In genomic region chr2:20488136-20488705, GRCh38 we compare ENCODE assay signal across 18 cellular contexts. TPM values are rescaled to one million over a fixed set of nuclear protein-coding genes. Genes with fewer than 3 reads are reported as not detected.
DNase-seq lines count a peak whose midpoint lies in the region; TF ChIP-seq lines count a peak whose summit lies in the region.
"Had no signal": no experiment of that assay in that cellular context is flagged by ENCODE, and none has a peak within 500 bp of the region (broad histone marks: within the 10 kb centered on the region; RNA-seq: fewer than 3 reads in every experiment).

No MANE protein-coding gene starts in this region.

- TF ChIP-seq CTCF in tibial artery (IDR thresholded peaks at IDR 0.05): no peak
- no peak for TF ChIP-seq CTCF in osteocyte (IDR thresholded peaks at IDR 0.05)
- no peak for TF ChIP-seq CTCF in osteoblast (IDR thresholded peaks at IDR 0.05; ENCODE audit: extremely low read depth, low read depth, low read length)

- no peaks in the 10 kb centered on the region for H3K27me3 Mint-ChIP-seq in osteocyte (ENCODE audit: unreplicated experiment)
- H3K27me3 Mint-ChIP-seq: IgD-negative memory B cell; stimulated activated naive CD8-positive, alpha-beta T cell treated with anti-CD3 and anti-CD28 coated beads, Interleukin-15, Interleukin-2, amounts not matched to agents 100 ng/mL and 50 ng/mL, for 24 hours had no signal

- H3K9me3 ChIP-seq in Karpas-422 (ENCODE audit: low read length) (no peaks in the 10 kb centered on the region), muscle layer of colon (ENCODE audit: low read length) (no peaks in the 10 kb centered on the region), tibial artery (no peaks in the 10 kb centered on the region), osteoblast (ENCODE audit: low read depth, low read length) (no peaks in the 10 kb centered on the region)
- H3K9me3 ChIP-seq: Caco-2, gastroesophageal sphincter had no signal

- H3K27me3 ChIP-seq in Karpas-422 (ENCODE audit: low read length) (no peaks in the 10 kb centered on the region), muscle layer of colon (ENCODE audit: control insufficient read depth in 1 of 2, insufficient read depth in 2 of 2, low read length in 2 of 2) (no peaks in the 10 kb centered on the region), tibial artery (no peaks in the 10 kb centered on the region), osteoblast (ENCODE audit: insufficient read depth, low read length) (peaks cover 3% of the 10 kb centered on the region)
- H3K27me3 ChIP-seq: gastroesophageal sphincter had no signal

- no peaks in the 10 kb centered on the region for H3K9me2 ChIP-seq in Karpas-422 (replicated peaks; ENCODE audit: insufficient read depth, low read length)

- H3K4me1 ChIP-seq in Karpas-422 (ENCODE audit: low read length): peaks cover 24% of the 10 kb centered on the region
- peaks cover 33% of the 10 kb centered on the region for H3K4me1 ChIP-seq in muscle layer of colon (ENCODE audit: insufficient read depth, low read length)
- H3K4me1 ChIP-seq in tibial artery: peaks cover 0 to 27% (median 10%) of the 10 kb centered on the region in 4 donors
- no peaks in the 10 kb centered on the region for H3K4me1 ChIP-seq in osteoblast (ENCODE audit: insufficient read depth, low read length)
- H3K4me1 ChIP-seq: Caco-2 had no signal

- no peaks in the 10 kb centered on the region for H3K79me2 ChIP-seq in Karpas-422 (ENCODE audit: low read length)
- no peaks in the 10 kb centered on the region for H3K79me2 ChIP-seq in osteoblast (ENCODE audit: insufficient read depth, low read length)

- H3K4me1 Mint-ChIP-seq in osteocyte (ENCODE audit: unreplicated experiment): peaks cover 29% of the 10 kb centered on the region
- H3K4me1 Mint-ChIP-seq: IgD-negative memory B cell had no signal

- no peak overlapping the region for H3K4me2 ChIP-seq in Karpas-422 (ENCODE audit: low read depth, low read length, poor library complexity, severe bottlenecking)
- no peak overlapping the region for H3K4me2 ChIP-seq in osteoblast (ENCODE audit: insufficient read depth, low read length)

- no peak overlapping the region for H3K27ac ChIP-seq in Karpas-422 (ENCODE audit: low read length)
- H3K27ac ChIP-seq in muscle layer of colon (ENCODE audit: low read depth, low read length): peak overlapping the region; percentile 48
- peak overlapping the region in 1 of 2 donors; percentile 9 for H3K27ac ChIP-seq in tibial artery
- H3K27ac ChIP-seq in osteoblast (ENCODE audit: low read depth, low read length): no peak overlapping the region

- H3K4me3 ChIP-seq in Karpas-422 (ENCODE audit: low read length) (no peak overlapping the region), muscle layer of colon (ENCODE audit: low read depth in 1 of 2, low read length in 2 of 2) (no peak overlapping the region), tibial artery (no peak overlapping the region), osteoblast (ENCODE audit: insufficient read depth, low read length) (no peak overlapping the region)
- H3K4me3 ChIP-seq: gastroesophageal sphincter, lung had no signal

- no peaks in the 10 kb centered on the region for H3K9me3 Mint-ChIP-seq in osteocyte (ENCODE audit: unreplicated experiment)
- H3K9me3 Mint-ChIP-seq: IgD-negative memory B cell; nephron progenitor cell; stimulated activated naive CD8-positive, alpha-beta T cell treated with anti-CD3 and anti-CD28 coated beads, Interleukin-15, Interleukin-2, amounts not matched to agents 100 ng/mL and 50 ng/mL, for 24 hours; T-helper 2 cell treated with Interferon-gamma antibody and Interleukin-4, amounts not matched to agents 5 μg/mL and 100 μg/mL, for 36 hours had no signal

- H3K4me3 Mint-ChIP-seq in osteocyte (ENCODE audit: unreplicated experiment): no peak overlapping the region
- H3K4me3 Mint-ChIP-seq: IgD-negative memory B cell; nephron progenitor cell; stimulated activated naive CD8-positive, alpha-beta T cell treated with anti-CD3 and anti-CD28 coated beads, Interleukin-15, Interleukin-2, amounts not matched to agents 100 ng/mL and 50 ng/mL, for 24 hours; T-helper 2 cell treated with Interferon-gamma antibody and Interleukin-4, amounts not matched to agents 5 μg/mL and 100 μg/mL, for 36 hours had no signal

- H3K9ac ChIP-seq in Karpas-422 (ENCODE audit: low read length) (no peak overlapping the region), muscle layer of colon (ENCODE audit: low read length) (no peak overlapping the region)

- H2AFZ ChIP-seq in Karpas-422 (ENCODE audit: low read length) (no peak overlapping the region), osteoblast (ENCODE audit: low read length) (no peak overlapping the region)

- peak; percentile 6 for DNase-seq in Karpas-422
- peak; percentile 68 for DNase-seq in cerebellar cortex (ENCODE audit: low spot score)
- DNase-seq in tibial artery: peak; percentile 8 to 43
- no peak for DNase-seq in osteocyte (ENCODE audit: extremely low spot score, unreplicated experiment)
- DNase-seq in effector CD4-positive, alpha-beta T cell: no peak
- DNase-seq in osteoblast (ENCODE audit: insufficient read length, low spot score, missing footprints): no peak
- DNase-seq: aorta, Caco-2, MV-4-11, NCI-H2029, NCI-H524, nephron progenitor cell had no signal

- intact Hi-C loops in tibial artery (cut with DNase I; ENCODE audit: low total_unique reads): no loop called here

- H3K36me3 Mint-ChIP-seq in osteocyte (ENCODE audit: unreplicated experiment): no peaks in the 10 kb centered on the region
- H3K36me3 Mint-ChIP-seq: IgD-negative memory B cell had no signal

- no peaks in the 10 kb centered on the region for H3K36me3 ChIP-seq in Karpas-422 (ENCODE audit: insufficient read depth, low read length)
- no peaks in the 10 kb centered on the region for H3K36me3 ChIP-seq in muscle layer of colon (ENCODE audit: insufficient read depth, low read length)
- H3K36me3 ChIP-seq in tibial artery: no peaks in the 10 kb centered on the region
- H3K36me3 ChIP-seq in osteoblast (ENCODE audit: insufficient read depth, low read length): no peaks in the 10 kb centered on the region
- H3K36me3 ChIP-seq: gastroesophageal sphincter had no signal

- no peak overlapping the region for H3K27ac Mint-ChIP-seq in osteocyte (ENCODE audit: unreplicated experiment)
- H3K27ac Mint-ChIP-seq: IgD-negative memory B cell; stimulated activated naive CD8-positive, alpha-beta T cell treated with anti-CD3 and anti-CD28 coated beads, Interleukin-15, Interleukin-2, amounts not matched to agents 100 ng/mL and 50 ng/mL, for 24 hours; T-helper 2 cell treated with Interferon-gamma antibody and Interleukin-4, amounts not matched to agents 5 μg/mL and 100 μg/mL, for 36 hours had no signal

- no peaks in the 10 kb centered on the region for H4K20me1 ChIP-seq in Karpas-422 (ENCODE audit: insufficient read depth, low read depth, low read length)
- no peaks in the 10 kb centered on the region for H4K20me1 ChIP-seq in osteoblast (ENCODE audit: insufficient read depth, low read length)

RNA-seq across cellular contexts. Expression of gene RHOB, which starts 41.3 kb away (rescaled TPM):
- not detected in 2 replicates for total RNA-seq in Karpas-422 (2014; rRNA removed; shearing (Covaris generic); ENCODE audit: low replicate concordance)
- 141 and 160 TPM in 2 replicates for total RNA-seq in osteocyte
- total RNA-seq in osteoblast: 145 and 161 TPM in 2 replicates

Comparison
In these comparisons a context has a peak if more than half of its experiments do, and no peak if none do; other contexts are left out.
1. DNase-seq: peak in Karpas-422 (single experiment), cerebellar cortex (single experiment) and tibial artery (2 of 2); none in osteocyte (single experiment), effector CD4-positive, alpha-beta T cell (single experiment) and osteoblast (single experiment).
2. RNA of gene RHOB, which starts 41.3 kb away (total RNA-seq): 145 to 161 TPM in osteoblast and 141 to 160 TPM in osteocyte; not detected in Karpas-422; every median in the first group is over 100 times any median in the second.